ENCODE assay signal across 8 cellular contexts in the genomic region with DNA sequence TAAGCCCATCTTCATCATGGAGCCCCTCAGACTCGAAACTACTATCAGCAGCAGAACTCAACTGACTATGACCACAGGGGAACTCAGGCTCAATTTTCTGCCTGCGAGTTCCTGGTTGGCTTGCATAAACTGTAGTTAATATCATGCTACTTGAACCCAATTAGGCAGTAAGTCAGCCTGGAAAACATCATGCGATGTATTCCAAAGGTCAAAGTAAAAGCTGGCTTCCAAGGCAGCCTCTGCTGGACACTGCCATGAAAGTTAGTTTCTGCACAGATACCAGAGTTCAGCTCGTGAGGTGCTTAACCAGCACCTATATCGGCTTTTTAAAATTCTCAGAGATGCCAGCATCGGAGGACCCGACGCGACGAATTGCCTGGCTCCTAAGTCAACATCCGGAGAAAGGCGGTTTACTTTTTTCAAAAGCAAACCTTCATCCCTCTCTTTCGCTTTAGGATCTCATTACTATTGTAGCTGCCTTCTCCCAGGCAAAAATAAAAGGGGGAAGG. TPM values are rescaled to one million over a fixed set of nuclear protein-coding genes. Genes with fewer than 3 reads are reported as not detected.
DNase-seq lines count a peak whose midpoint lies in the region; ATAC-seq and TF ChIP-seq lines count a peak whose summit lies in the region.

No MANE protein-coding gene starts in this region.

- H3K4me3 Mint-ChIP-seq in stimulated activated naive CD8-positive, alpha-beta T cell treated with anti-CD3 and anti-CD28 coated beads, Interleukin-15, Interleukin-2, amounts not matched to agents 100 ng/mL and 50 ng/mL, for 24 hours = peak overlapping the region; percentile 95
- peak overlapping the region; percentile 95 for H3K4me3 Mint-ChIP-seq in activated T-helper 17 cell treated with anti-CD3 and anti-CD28 coated beads, Interleukin-2, amount 50 U/mL, for 72 hours

- TF ChIP-seq CTCF in left ventricle myocardium inferior (IDR thresholded peaks at IDR 0.05; ENCODE audit: borderline replicate concordance) = no peak
- TF ChIP-seq CTCF in sigmoid colon (IDR thresholded peaks at IDR 0.05) = no peak

- WGBS in sigmoid colon, 2 donors = 1 to 3% methylated on average over 13 of the region's 13 CpGs

- H3K27ac ChIP-seq in left ventricle myocardium inferior (replicated peaks) (peak overlapping the region; percentile 97), sigmoid colon (peak overlapping the region; percentile 92 to 99 (median 98))

- peaks cover 58% of the 10 kb centered on the region for H3K4me1 Mint-ChIP-seq in stimulated activated naive CD8-positive, alpha-beta T cell treated with anti-CD3 and anti-CD28 coated beads, Interleukin-15, Interleukin-2, amounts not matched to agents 100 ng/mL and 50 ng/mL, for 24 hours (ENCODE audit: low read depth)
- H3K4me1 Mint-ChIP-seq in activated T-helper 17 cell treated with anti-CD3 and anti-CD28 coated beads, Interleukin-2, amount 50 U/mL, for 72 hours = peaks cover 29% of the 10 kb centered on the region

- no peaks in the 10 kb centered on the region for H3K36me3 ChIP-seq in left ventricle myocardium inferior
- H3K36me3 ChIP-seq in sigmoid colon = no peaks in the 10 kb centered on the region

- peak in 1 of 4 donors; percentile 20 for TF ChIP-seq EP300 in sigmoid colon (IDR thresholded peaks at IDR 0.05)

- TF ChIP-seq POLR2A in sigmoid colon (IDR thresholded peaks at IDR 0.05) = no peak

- H3K27ac Mint-ChIP-seq in stimulated activated naive CD8-positive, alpha-beta T cell treated with anti-CD3 and anti-CD28 coated beads, Interleukin-15, Interleukin-2, amounts not matched to agents 100 ng/mL and 50 ng/mL, for 24 hours = peak overlapping the region; percentile 98
- H3K27ac Mint-ChIP-seq in activated T-helper 17 cell treated with anti-CD3 and anti-CD28 coated beads, Interleukin-2, amount 50 U/mL, for 72 hours = peak overlapping the region; percentile 86

- no peaks in the 10 kb centered on the region for H3K9me3 ChIP-seq in left ventricle myocardium inferior (replicated peaks)
- H3K9me3 ChIP-seq in sigmoid colon = no peaks in the 10 kb centered on the region

- no peaks in the 10 kb centered on the region for H3K27me3 Mint-ChIP-seq in stimulated activated naive CD8-positive, alpha-beta T cell treated with anti-CD3 and anti-CD28 coated beads, Interleukin-15, Interleukin-2, amounts not matched to agents 100 ng/mL and 50 ng/mL, for 24 hours
- H3K27me3 Mint-ChIP-seq in activated T-helper 17 cell treated with anti-CD3 and anti-CD28 coated beads, Interleukin-2, amount 50 U/mL, for 72 hours = no peaks in the 10 kb centered on the region

- H3K36me3 Mint-ChIP-seq in stimulated activated naive CD8-positive, alpha-beta T cell treated with anti-CD3 and anti-CD28 coated beads, Interleukin-15, Interleukin-2, amounts not matched to agents 100 ng/mL and 50 ng/mL, for 24 hours (ENCODE audit: low read depth) = peaks cover 24% of the 10 kb centered on the region
- H3K36me3 Mint-ChIP-seq in activated T-helper 17 cell treated with anti-CD3 and anti-CD28 coated beads, Interleukin-2, amount 50 U/mL, for 72 hours (ENCODE audit: low read depth) = peaks cover 68% of the 10 kb centered on the region

- H3K4me3 ChIP-seq in left ventricle myocardium inferior (peak overlapping the region; percentile 84), sigmoid colon (peak overlapping the region; percentile 77 to 98 (median 97))

- H3K27me3 ChIP-seq in left ventricle myocardium inferior (ENCODE audit: low read depth) (no peaks in the 10 kb centered on the region), sigmoid colon (no peaks in the 10 kb centered on the region)

- peaks cover 93% of the 10 kb centered on the region for H3K4me1 ChIP-seq in left ventricle myocardium inferior
- H3K4me1 ChIP-seq in sigmoid colon = peaks cover 0 to 57% (median 47%) of the 10 kb centered on the region in 4 donors

- intact Hi-C loops in left ventricle myocardium inferior (cut with micrococcal nuclease) = no loop called here
- intact Hi-C loops in sigmoid colon (cut with DNase I) = no loop called here

- no peak for DNase-seq in stimulated activated naive CD8-positive, alpha-beta T cell treated with anti-CD3 and anti-CD28 coated beads, Interleukin-15, Interleukin-2, amounts not matched to agents 100 U/mL and 50 U/mL, for 24 hours
- DNase-seq in left ventricle myocardium inferior (no peak), sigmoid colon (no peak)
- DNase-seq in activated CD8-positive, alpha-beta memory T cell treated with anti-CD3 and anti-CD28 coated beads, Interleukin-2, amount 50 U/mL, for 48 hours = no peak

- ATAC-seq in stimulated activated naive CD8-positive, alpha-beta T cell treated with anti-CD3 and anti-CD28 coated beads, Interleukin-15, Interleukin-2, amounts not matched to agents 100 U/mL and 50 U/mL, for 24 hours = no peak
- no peak for ATAC-seq in activated T-helper 17 cell treated with anti-CD3 and anti-CD28 coated beads, Interleukin-2, amount 50 U/mL, for 72 hours (replicated peaks)
- ATAC-seq in GM19455 (IDR thresholded peaks at IDR 0.05; ENCODE audit: unreplicated experiment) (no peak), HG03196 (IDR thresholded peaks at IDR 0.05; ENCODE audit: unreplicated experiment) (no peak)

- H3K9me3 Mint-ChIP-seq in stimulated activated naive CD8-positive, alpha-beta T cell treated with anti-CD3 and anti-CD28 coated beads, Interleukin-15, Interleukin-2, amounts not matched to agents 100 ng/mL and 50 ng/mL, for 24 hours = no peaks in the 10 kb centered on the region
- no peaks in the 10 kb centered on the region for H3K9me3 Mint-ChIP-seq in activated T-helper 17 cell treated with anti-CD3 and anti-CD28 coated beads, Interleukin-2, amount 50 U/mL, for 72 hours

RNA-seq across cellular contexts. Expression of gene ANP32A, which starts 3.8 kb away (rescaled TPM):
- total RNA-seq in activated T-helper 17 cell treated with anti-CD3 and anti-CD28 coated beads, Interleukin-2, amount 50 U/mL, for 72 hours = 100 to 1,000 TPM; 130 to 221 TPM
- total RNA-seq in left ventricle myocardium inferior = 150 TPM
- 10 to 100 TPM; 37.6 to 71.2 (median 58.9) TPM for total RNA-seq in sigmoid colon
- 100 to 1,000 TPM in 1 of 3 donors, 10 to 100 TPM in 2; 67.3 to 152 (median 82.1) TPM for polyA plus RNA-seq in sigmoid colon
